ENCODE assay signal across 8 cellular contexts in genomic region chr10:16967000-16967865, GRCh38.
A peak's percentile ranks its signal among the peaks of the same experiment; 100 is the strongest.
DNase-seq lines count a peak whose midpoint lies in the region; ATAC-seq and TF ChIP-seq lines count a peak whose summit lies in the region.

No MANE protein-coding gene starts in this region.

- TF ChIP-seq POLR2A in esophagus muscularis mucosa (IDR thresholded peaks at IDR 0.05; ENCODE audit: low read depth): no peak
- TF ChIP-seq POLR2A in body of pancreas (IDR thresholded peaks at IDR 0.05): no peak

- no peaks in the 10 kb centered on the region for H3K36me3 Mint-ChIP-seq in T-helper 1 cell treated with Interleukin-12 subunit alpha and Interleukin-12 subunit beta and Interleukin-4 antibody, amounts not matched to agents 30 μg/mL and 1 μg/mL, for 36 hours (ENCODE audit: low read depth)

- H3K36me3 ChIP-seq in esophagus muscularis mucosa: no peaks in the 10 kb centered on the region
- H3K36me3 ChIP-seq in body of pancreas (replicated peaks in 1 of 2; ENCODE audit: insufficient read depth in 1 of 2, low read depth in 2 of 2): no peaks in the 10 kb centered on the region

- peak overlapping the region; percentile 49 for H3K4me3 Mint-ChIP-seq in T-helper 1 cell treated with Interleukin-12 subunit alpha and Interleukin-12 subunit beta and Interleukin-4 antibody, amounts not matched to agents 30 μg/mL and 1 μg/mL, for 36 hours

- DNase-seq in EH (ENCODE audit: low read depth) (peak; percentile 91), esophagus muscularis mucosa (ENCODE audit: extremely low spot score) (no peak), sciatic nerve (ENCODE audit: low spot score) (no peak), body of pancreas (no peak), DMS153 (lab: John Stamatoyannopoulos, UW) (no peak), cerebellum (ENCODE audit: low spot score) (no peak)

- H3K27ac Mint-ChIP-seq in T-helper 1 cell treated with Interleukin-12 subunit alpha and Interleukin-12 subunit beta and Interleukin-4 antibody, amounts not matched to agents 30 μg/mL and 1 μg/mL, for 36 hours: peak overlapping the region; percentile 20

- H3K27me3 Mint-ChIP-seq in T-helper 1 cell treated with Interleukin-12 subunit alpha and Interleukin-12 subunit beta and Interleukin-4 antibody, amounts not matched to agents 30 μg/mL and 1 μg/mL, for 36 hours (ENCODE audit: low read depth): peaks cover 26% of the 10 kb centered on the region

- ATAC-seq in sciatic nerve (peak; percentile 55), body of pancreas (no peak), HG03457 (IDR thresholded peaks at IDR 0.05; ENCODE audit: unreplicated experiment) (no peak)

- intact Hi-C loops in esophagus muscularis mucosa (cut with DNase I) (no loop called here), sciatic nerve (cut with DNase I) (no loop called here), body of pancreas (cut with DNase I) (no loop called here)

- H3K27me3 ChIP-seq in esophagus muscularis mucosa: no peaks in the 10 kb centered on the region
- no peaks in the 10 kb centered on the region for H3K27me3 ChIP-seq in body of pancreas

- H3K4me3 ChIP-seq in esophagus muscularis mucosa (no peak overlapping the region), body of pancreas (no peak overlapping the region)

- H3K4me1 Mint-ChIP-seq in T-helper 1 cell treated with Interleukin-12 subunit alpha and Interleukin-12 subunit beta and Interleukin-4 antibody, amounts not matched to agents 30 μg/mL and 1 μg/mL, for 36 hours (ENCODE audit: low read depth): peaks cover 20% of the 10 kb centered on the region

- H3K9me3 ChIP-seq in esophagus muscularis mucosa (no peaks in the 10 kb centered on the region), body of pancreas (no peaks in the 10 kb centered on the region)

- TF ChIP-seq CTCF in esophagus muscularis mucosa (IDR thresholded peaks at IDR 0.05): no peak
- TF ChIP-seq CTCF in body of pancreas (IDR thresholded peaks at IDR 0.05): no peak

- WGBS in esophagus muscularis mucosa: 52% methylated on average over 11 of the region's 11 CpGs
- WGBS in body of pancreas, 2 donors: 61 to 63% methylated on average over 11 of the region's 11 CpGs

- H3K9me3 Mint-ChIP-seq in T-helper 1 cell treated with Interleukin-12 subunit alpha and Interleukin-12 subunit beta and Interleukin-4 antibody, amounts not matched to agents 30 μg/mL and 1 μg/mL, for 36 hours: no peaks in the 10 kb centered on the region

- H3K27ac ChIP-seq in esophagus muscularis mucosa (replicated peaks in 1 of 4) (peak overlapping the region; percentile 31 to 57 (median 52)), body of pancreas (no peak overlapping the region)

- H3K4me1 ChIP-seq in esophagus muscularis mucosa: peaks cover 5 to 35% (median 29%) of the 10 kb centered on the region in 4 donors
- H3K4me1 ChIP-seq in body of pancreas: no peaks in the 10 kb centered on the region

- no peak for TF ChIP-seq EP300 in esophagus muscularis mucosa (IDR thresholded peaks at IDR 0.05)

Comparison
In these comparisons a context has a peak if more than half of its experiments do, and no peak if none do; other contexts are left out.
1. H3K27ac ChIP-seq: peak in esophagus muscularis mucosa (4 of 4); none in body of pancreas (0 of 4).